In genomic region chr2:150335596-150335995, GRCh38 we compare ENCODE assay signal across 8 cellular contexts.
"Had no signal": no experiment of that assay in that cellular context is flagged by ENCODE, and none has a peak within 500 bp of the region (broad histone marks: within the 10 kb centered on the region; RNA-seq: fewer than 3 reads in every experiment).

No MANE protein-coding gene starts in this region.

- H3K4me3 ChIP-seq: GM12878 had no signal

- DNase-seq: GDM1, GF-D8 had no signal

- FAIRE-seq: G401.6, GM12878, GM12891, GM12892, GM18507, GM19239 had no signal

- ATAC-seq: GM12878 had no signal
